Comparison of ENCODE assay signal across 9 cellular contexts in the genomic region with DNA sequence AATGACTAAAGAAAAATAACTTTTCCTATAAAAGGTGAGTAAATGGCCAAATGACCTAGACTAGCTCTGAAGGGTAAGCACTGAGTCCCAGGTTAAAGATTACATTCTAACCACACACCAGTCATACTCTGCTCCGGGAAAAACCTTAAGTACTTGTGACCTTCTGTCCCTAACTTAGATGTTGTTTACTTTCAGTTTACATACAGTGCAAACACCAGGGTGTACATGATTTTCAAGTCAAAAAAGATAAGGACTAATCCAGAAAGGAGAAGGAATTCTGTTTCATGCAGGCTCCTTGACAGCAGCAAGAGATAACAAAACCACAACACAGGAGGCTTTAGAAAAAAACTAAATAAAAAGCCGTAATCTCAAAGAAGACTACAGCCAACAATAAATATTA.
DNase-seq lines count a peak whose midpoint lies in the region; ATAC-seq and TF ChIP-seq lines count a peak whose summit lies in the region.
"Had no signal": no experiment of that assay in that cellular context is flagged by ENCODE, and none has a peak within 500 bp of the region (broad histone marks: within the 10 kb centered on the region; RNA-seq: fewer than 3 reads in every experiment).

No MANE protein-coding gene starts in this region.

- H3K4me3 Mint-ChIP-seq in natural killer cell, result no peak overlapping the region
- no peak overlapping the region for H3K4me3 Mint-ChIP-seq in activated T-cell treated with anti-CD3 and anti-CD28 coated beads, Interleukin-2, amount 50 U/mL, for 4 hours

- no peak overlapping the region for H2BK120ac ChIP-seq in mesendoderm (ENCODE audit: low read depth, low read length)

- no peaks in the 10 kb centered on the region for H3K27me3 ChIP-seq in OCI-LY3 (ENCODE audit: low read depth, low read length)
- H3K27me3 ChIP-seq in mesendoderm (ENCODE audit: insufficient read depth, low read length, poor library complexity), result no peaks in the 10 kb centered on the region
- H3K27me3 ChIP-seq: heart left ventricle had no signal

- intact Hi-C loops in natural killer cell (cut with micrococcal nuclease), result no loop called here

- H3K56ac ChIP-seq in mesendoderm (ENCODE audit: low read length), result no peak overlapping the region

- peaks cover 10% of the 10 kb centered on the region for H3K4me1 ChIP-seq in OCI-LY3 (ENCODE audit: low read length)
- H3K4me1 ChIP-seq in mesendoderm (ENCODE audit: control insufficient read depth, low read depth, low read length), result no peaks in the 10 kb centered on the region

- H3K23ac ChIP-seq in mesendoderm (ENCODE audit: low read length), result no peak overlapping the region

- H2AFZ ChIP-seq in OCI-LY3 (ENCODE audit: low read depth, low read length), result no peak overlapping the region

- no peaks in the 10 kb centered on the region for H3K79me1 ChIP-seq in mesendoderm (ENCODE audit: low read length)

- H3K36me3 Mint-ChIP-seq in natural killer cell, result no peaks in the 10 kb centered on the region
- no peaks in the 10 kb centered on the region for H3K36me3 Mint-ChIP-seq in activated T-cell treated with anti-CD3 and anti-CD28 coated beads, Interleukin-2, amount 50 U/mL, for 4 hours (ENCODE audit: insufficient read depth)

- H3K18ac ChIP-seq in mesendoderm (ENCODE audit: low read length), result no peak overlapping the region

- H2BK5ac ChIP-seq in mesendoderm (ENCODE audit: low read length), result no peak overlapping the region

- DNase-seq in mesendoderm, result peak; percentile 76
- DNase-seq in natural killer cell, result no peak
- no peak for DNase-seq in substantia nigra (lab: John Stamatoyannopoulos, UW)
- no peak for DNase-seq in NCI-H524 (lab: John Stamatoyannopoulos, UW)
- no peak for DNase-seq in activated T-cell treated with anti-CD3 and anti-CD28 coated beads, Interleukin-2, amount 50 U/mL, for 4 hours
- DNase-seq: heart left ventricle had no signal

- ATAC-seq in GM18907 (IDR thresholded peaks at IDR 0.05; ENCODE audit: unreplicated experiment) (peak; percentile 99), HG02759 (IDR thresholded peaks at IDR 0.05; ENCODE audit: unreplicated experiment) (peak; percentile 95), natural killer cell (no peak)
- no peak for ATAC-seq in activated T-cell treated with anti-CD3 and anti-CD28 coated beads, Interleukin-2, amount 50 U/mL, for 4 hours

- WGBS in mesendoderm (ENCODE audit: extremely low coverage, insufficient coverage, low lambda C conversion rate), result no CpG with 5 or more reads among the region's 2 CpGs

- H4K20me1 ChIP-seq in OCI-LY3 (ENCODE audit: insufficient read depth, low read length), result no peaks in the 10 kb centered on the region

- TF ChIP-seq CTCF in OCI-LY3 (IDR thresholded peaks at IDR 0.05; ENCODE audit: low read depth, low read length), result no peak
- no peak for TF ChIP-seq CTCF in natural killer cell (IDR thresholded peaks at IDR 0.05)

- no peak overlapping the region for H4K8ac ChIP-seq in mesendoderm (ENCODE audit: low read depth, low read length)

- H3K4me1 Mint-ChIP-seq in natural killer cell, result no peaks in the 10 kb centered on the region
- no peaks in the 10 kb centered on the region for H3K4me1 Mint-ChIP-seq in activated T-cell treated with anti-CD3 and anti-CD28 coated beads, Interleukin-2, amount 50 U/mL, for 4 hours (ENCODE audit: low read depth)

- H3K9ac ChIP-seq in OCI-LY3 (ENCODE audit: low read length) (no peak overlapping the region), mesendoderm (ENCODE audit: low read length) (no peak overlapping the region)

- no peaks in the 10 kb centered on the region for H3K9me3 ChIP-seq in OCI-LY3 (ENCODE audit: insufficient read depth, low read length)
- H3K9me3 ChIP-seq: heart left ventricle had no signal

- H3K4me2 ChIP-seq in OCI-LY3 (ENCODE audit: low read length) (peak overlapping the region; percentile 32), mesendoderm (ENCODE audit: low read length) (no peak overlapping the region)

- H3K27me3 Mint-ChIP-seq in natural killer cell (ENCODE audit: low read depth in 2 of 2), result peaks cover 7 to 11% of the 10 kb centered on the region in 2 donors
- H3K27me3 Mint-ChIP-seq in activated T-cell treated with anti-CD3 and anti-CD28 coated beads, Interleukin-2, amount 50 U/mL, for 4 hours (ENCODE audit: low read depth), result peaks cover 6% of the 10 kb centered on the region

- no peak overlapping the region for H3K27ac Mint-ChIP-seq in natural killer cell

- H4K5ac ChIP-seq in mesendoderm (ENCODE audit: low read length), result no peak overlapping the region

- H3K4ac ChIP-seq in mesendoderm (ENCODE audit: low read depth, low read length), result no peak overlapping the region

- H2BK15ac ChIP-seq in mesendoderm (replicated peaks; ENCODE audit: low read depth), result no peak overlapping the region

- H3K79me2 ChIP-seq in OCI-LY3 (ENCODE audit: low read length) (no peaks in the 10 kb centered on the region), mesendoderm (ENCODE audit: control insufficient read depth, insufficient read depth, low read length) (no peaks in the 10 kb centered on the region)

- H3K27ac ChIP-seq in OCI-LY3 (ENCODE audit: low read length) (no peak overlapping the region), mesendoderm (ENCODE audit: low read depth, low read length) (no peak overlapping the region), substantia nigra (ENCODE audit: low read depth, low read length, poor library complexity, severe bottlenecking) (no peak overlapping the region)

- H3K9me3 Mint-ChIP-seq in natural killer cell, result no peaks in the 10 kb centered on the region
- H3K9me3 Mint-ChIP-seq in activated T-cell treated with anti-CD3 and anti-CD28 coated beads, Interleukin-2, amount 50 U/mL, for 4 hours, result no peaks in the 10 kb centered on the region

- H3K36me3 ChIP-seq in OCI-LY3 (replicated peaks; ENCODE audit: low read depth, low read length) (no peaks in the 10 kb centered on the region), mesendoderm (ENCODE audit: control insufficient read depth, insufficient read depth, low read length) (no peaks in the 10 kb centered on the region)
- H3K36me3 ChIP-seq: heart left ventricle had no signal

- no peak overlapping the region for H2AK5ac ChIP-seq in mesendoderm (ENCODE audit: low read length)

- H3K4me3 ChIP-seq in OCI-LY3 (ENCODE audit: low read length), result no peak overlapping the region
- no peak overlapping the region for H3K4me3 ChIP-seq in mesendoderm (ENCODE audit: low read length)
- H3K4me3 ChIP-seq: heart left ventricle had no signal

Comparison
In these comparisons a context has a peak if more than half of its experiments do, and no peak if none do; other contexts are left out.
1. ATAC-seq: peak in GM18907 (single experiment) and HG02759 (single experiment); none in natural killer cell (0 of 3) and activated T-cell treated with anti-CD3 and anti-CD28 coated beads, Interleukin-2, amount 50 U/mL, for 4 hours (0 of 2).